In the genomic region with DNA sequence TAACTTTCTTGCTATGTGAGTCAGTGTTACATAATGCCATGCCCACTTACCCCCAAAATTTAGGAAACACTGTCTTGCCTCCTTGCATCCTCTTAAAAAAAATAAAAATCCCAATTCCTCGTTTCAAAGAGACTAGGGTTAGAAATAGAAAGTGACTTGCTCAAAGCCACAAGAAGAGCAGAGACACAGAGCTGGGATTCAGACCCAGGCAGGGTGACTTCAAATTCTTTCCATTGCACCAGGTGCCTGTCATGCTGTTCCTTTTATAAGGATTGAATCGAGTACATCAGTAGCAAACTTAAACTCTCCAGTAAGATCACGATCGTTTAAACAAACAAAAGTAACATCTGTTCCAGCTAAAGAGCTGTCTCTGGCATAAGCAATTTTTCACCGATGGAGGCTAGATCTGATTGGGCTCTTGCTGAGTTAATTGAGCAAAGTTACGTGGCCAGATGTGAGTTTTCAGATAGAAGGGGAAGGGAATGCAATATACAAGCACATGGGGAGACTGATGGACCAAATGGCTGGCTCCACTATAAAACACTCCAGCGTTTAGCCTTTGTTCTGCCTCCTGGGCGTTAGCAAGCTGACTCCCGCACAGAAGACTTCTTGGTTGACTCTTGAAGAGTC, we compare ENCODE assay signal across 11 cellular contexts.
DNase-seq lines count a peak whose midpoint lies in the region; ATAC-seq, FAIRE-seq and TF ChIP-seq lines count a peak whose summit lies in the region.
"Had no signal": no experiment of that assay in that cellular context is flagged by ENCODE, and none has a peak within 500 bp of the region (broad histone marks: within the 10 kb centered on the region; RNA-seq: fewer than 3 reads in every experiment).

No MANE protein-coding gene starts in this region.

- no peak overlapping the region for H3K4me3 Mint-ChIP-seq in memory B cell

- H3K4me1 Mint-ChIP-seq in memory B cell, result peaks cover 37% of the 10 kb centered on the region

- H4K20me1 ChIP-seq in OCI-LY1 (ENCODE audit: insufficient read depth, low read length), result no peaks in the 10 kb centered on the region

- H3K4me1 ChIP-seq in A673 (ENCODE audit: insufficient read depth, low read length, poor library complexity, severe bottlenecking) (no peaks in the 10 kb centered on the region), OCI-LY1 (ENCODE audit: insufficient read depth, low read length, severe bottlenecking) (peaks cover 78% of the 10 kb centered on the region)

- H3K27me3 Mint-ChIP-seq in memory B cell, result no peaks in the 10 kb centered on the region

- peaks cover 3% of the 10 kb centered on the region; the same call in 1 of the 2 replicates for H3F3A ChIP-seq in OCI-LY1 (ENCODE audit: insufficient read depth, low read length)

- H3K9me2 ChIP-seq in OCI-LY1 (ENCODE audit: low read depth, low read length), result no peaks in the 10 kb centered on the region

- no peaks in the 10 kb centered on the region for H3K9me3 Mint-ChIP-seq in memory B cell

- H3K9me3 ChIP-seq in A673 (ENCODE audit: low read depth, low read length, poor library complexity, severe bottlenecking) (no peaks in the 10 kb centered on the region), OCI-LY1 (ENCODE audit: low read length) (no peaks in the 10 kb centered on the region)

- H3K79me2 ChIP-seq in OCI-LY1 (ENCODE audit: insufficient read depth, low read length), result no peaks in the 10 kb centered on the region

- TF ChIP-seq CTCF in A673 (conservative IDR thresholded peaks at IDR 0.05; ENCODE audit: low read depth, low read length) (no peak), OCI-LY1 (IDR thresholded peaks at IDR 0.05; ENCODE audit: low read length) (no peak)

- H3K27ac ChIP-seq in A673 (ENCODE audit: low read depth, low read length, poor library complexity, severe bottlenecking), result no peak overlapping the region
- H3K27ac ChIP-seq in OCI-LY1 (ENCODE audit: low read depth, low read length, poor library complexity, severe bottlenecking), result peak overlapping the region; percentile 84
- H3K27ac ChIP-seq: C4-2B had no signal

- H3K36me3 ChIP-seq in A673 (ENCODE audit: insufficient read depth, low read length, poor library complexity, severe bottlenecking) (no peaks in the 10 kb centered on the region), OCI-LY1 (ENCODE audit: insufficient read depth, low read length) (no peaks in the 10 kb centered on the region)

- peak overlapping the region; percentile 87 for H2AFZ ChIP-seq in OCI-LY1 (ENCODE audit: low read length)

- DNase-seq in A673 (ENCODE audit: low spot score) (peak; percentile 41), GM12892 (ENCODE audit: insufficient read length) (no peak), memory B cell (ENCODE audit: low spot score in 2 of 2) (no peak), 8988T (no peak), activated T-cell treated with anti-CD3 and anti-CD28 coated beads for 4 hours (no peak)
- no peak for DNase-seq in stimulated activated naive CD4-positive, alpha-beta T cell treated with Interleukin-2 at 50 U/mL for 16 hours (lab: John Stamatoyannopoulos, UW)
- DNase-seq: activated T-cell treated with anti-CD3 and anti-CD28 coated beads, Interleukin-2, amount 50 U/mL, for 48 hours; SIG-M5 had no signal

- H3K9ac ChIP-seq in OCI-LY1 (ENCODE audit: low read length), result peak overlapping the region; percentile 48

- no peak overlapping the region for H3K4me3 ChIP-seq in A673 (ENCODE audit: low read depth, low read length, poor library complexity, severe bottlenecking)
- H3K4me3 ChIP-seq in OCI-LY1 (ENCODE audit: low read depth, low read length, poor library complexity, severe bottlenecking), result no peak overlapping the region

- no peaks in the 10 kb centered on the region for H3K36me3 Mint-ChIP-seq in memory B cell

- TF ChIP-seq POLR2A in GM12892 (IDR thresholded peaks at IDR 0.05; ENCODE audit: low read depth, low read length), result no peak

- no TSS peak for BruUV-seq in A673 (replicated peaks; lab: Mats Ljungman, UMichigan)

- peak; percentile 69 for FAIRE-seq in GM12892 (lab: Jason Lieb, UNC)

- peaks cover 4% of the 10 kb centered on the region for H3K27me3 ChIP-seq in A673 (replicated peaks; ENCODE audit: insufficient read depth, low read depth, low read length, poor library complexity)
- no peaks in the 10 kb centered on the region for H3K27me3 ChIP-seq in OCI-LY1 (ENCODE audit: insufficient read depth, low read length)

- peak overlapping the region; percentile 60 for H3K4me2 ChIP-seq in OCI-LY1 (ENCODE audit: low read length)

- intact Hi-C loops in A673 (cut with micrococcal nuclease; ENCODE audit: unreplicated experiment), result no loop called here

- CTCF ChIA-PET in A673 (lab: Charles Lee), result interaction anchor here (1.0 kb wide), 1 partner anchor 54 kb away, joined by 3 read pairs; no protein-coding TSS in a partner anchor

- POLR2A ChIA-PET in A673 (lab: Charles Lee; ENCODE audit: low non-redundant PET), result no interaction called here

- H3K27ac Mint-ChIP-seq in memory B cell, result peak overlapping the region; percentile 62

- ATAC-seq in memory B cell (ENCODE audit: low read depth) (no peak), HG02678 (IDR thresholded peaks at IDR 0.05; ENCODE audit: unreplicated experiment) (no peak)
